In genomic region chr19:51207747-51208146, GRCh38 we compare ENCODE assay signal across 30 cellular contexts. TPM values are rescaled to one million over a fixed set of nuclear protein-coding genes. Genes with fewer than 3 reads are reported as not detected.
"Had no signal": no experiment of that assay in that cellular context is flagged by ENCODE, and none has a peak within 500 bp of the region (broad histone marks: within the 10 kb centered on the region; RNA-seq: fewer than 3 reads in every experiment).

No MANE protein-coding gene starts in this region.

- H3K9me3 ChIP-seq: breast epithelium, right atrium auricular region, testis, transverse colon had no signal

- H3K27ac ChIP-seq: breast epithelium, parathyroid adenoma, right atrium auricular region, testis, transverse colon had no signal

- H2AFZ ChIP-seq: parathyroid adenoma had no signal

- ATAC-seq: activated T-cell treated with anti-CD3 and anti-CD28 coated beads, Interleukin-2, amount 50 U/mL, for 4 hours; activated T-helper 17 cell treated with anti-CD3 and anti-CD28 coated beads, Interleukin-2, amount 50 U/mL, for 72 hours; esophagus mucosa; left colon; naive thymus-derived CD4-positive, alpha-beta T cell had no signal

- H3K4me3 Mint-ChIP-seq: activated T-cell treated with anti-CD3 and anti-CD28 coated beads, Interleukin-2, amount 50 U/mL, for 4 hours; activated T-helper 17 cell treated with anti-CD3 and anti-CD28 coated beads, Interleukin-2, amount 50 U/mL, for 72 hours; endodermal cell; mesothelial cell of epicardium; naive thymus-derived CD4-positive, alpha-beta T cell; T-helper 2 cell treated with Interferon-gamma antibody and Interleukin-4, amounts not matched to agents 5 μg/mL and 100 μg/mL, for 36 hours had no signal

- H3K4me1 Mint-ChIP-seq: activated T-helper 17 cell treated with anti-CD3 and anti-CD28 coated beads, Interleukin-2, amount 50 U/mL, for 72 hours; endodermal cell; mesothelial cell of epicardium had no signal

- H3K79me2 ChIP-seq: parathyroid adenoma had no signal

- H3K36me3 Mint-ChIP-seq: activated naive CD4-positive, alpha-beta T cell treated with anti-CD3 and anti-CD28 coated beads, Interleukin-2, amount 50 U/mL, for 72 hours; mesothelial cell of epicardium; naive thymus-derived CD4-positive, alpha-beta T cell had no signal

- H3K4me3 ChIP-seq: breast epithelium, right atrium auricular region, testis, transverse colon had no signal

- H3K36me3 ChIP-seq: breast epithelium, right atrium auricular region, transverse colon had no signal

- H3K9me3 Mint-ChIP-seq: activated naive CD4-positive, alpha-beta T cell treated with anti-CD3 and anti-CD28 coated beads, Interleukin-2, amount 50 U/mL, for 72 hours; activated T-cell treated with anti-CD3 and anti-CD28 coated beads, Interleukin-2, amount 50 U/mL, for 4 hours; activated T-helper 17 cell treated with anti-CD3 and anti-CD28 coated beads, Interleukin-2, amount 50 U/mL, for 72 hours; endodermal cell; mesothelial cell of epicardium; naive thymus-derived CD4-positive, alpha-beta T cell; T-helper 2 cell treated with Interferon-gamma antibody and Interleukin-4, amounts not matched to agents 5 μg/mL and 100 μg/mL, for 36 hours had no signal

- H3K27me3 ChIP-seq: breast epithelium, right atrium auricular region, testis, transverse colon had no signal

- H3K4me1 ChIP-seq: breast epithelium, parathyroid adenoma, right atrium auricular region, testis, transverse colon had no signal

- DNase-seq: activated CD4-positive, alpha-beta T cell treated with anti-CD3 and anti-CD28 coated beads for 48 hours; activated CD4-positive, alpha-beta T cell treated with anti-CD3 and anti-CD28 coated beads, Interleukin-2, amount 50 U/mL, for 48 hours; activated CD8-positive, alpha-beta memory T cell treated with anti-CD3 and anti-CD28 coated beads for 24 hours; activated CD8-positive, alpha-beta memory T cell treated with anti-CD3 and anti-CD28 coated beads, Interleukin-2, amount 50 U/mL, for 48 hours; activated T-cell treated with anti-CD3 and anti-CD28 coated beads, Interleukin-2, amount 50 U/mL, for 4 hours; central memory CD4-positive, alpha-beta T cell; endodermal cell; foreskin fibroblast; hippocampal formation; left colon; naive thymus-derived CD4-positive, alpha-beta T cell; stimulated activated CD4-positive, alpha-beta T cell treated with anti-CD3 and anti-CD28 coated beads, Interleukin-15, amount 100 ng/mL, for 24 hours; stimulated activated CD4-positive, alpha-beta T cell treated with anti-CD3 and anti-CD28 coated beads, Interleukin-2, amount 100 ng/mL, for 24 hours; stimulated activated naive CD4-positive, alpha-beta T cell treated with Interleukin-2 at 50 U/mL for 16 hours; T-helper 1 cell; testis; transverse colon had no signal

- FAIRE-seq: keratinocyte had no signal

- H3K9ac ChIP-seq: parathyroid adenoma had no signal

- H3K27ac Mint-ChIP-seq: activated naive CD4-positive, alpha-beta T cell treated with anti-CD3 and anti-CD28 coated beads, Interleukin-2, amount 50 U/mL, for 72 hours; activated T-helper 17 cell treated with anti-CD3 and anti-CD28 coated beads, Interleukin-2, amount 50 U/mL, for 72 hours; endodermal cell; mesothelial cell of epicardium; naive thymus-derived CD4-positive, alpha-beta T cell; T-helper 2 cell treated with Interferon-gamma antibody and Interleukin-4, amounts not matched to agents 5 μg/mL and 100 μg/mL, for 36 hours had no signal

RNA-seq across cellular contexts. Expression of gene CD33, which starts 17.1 kb away (rescaled TPM):
- total RNA-seq: endodermal cell, mesothelial cell of epicardium, pulmonary artery endothelial cell had no signal
- polyA plus RNA-seq: naive thymus-derived CD4-positive, alpha-beta T cell; neural cell had no signal

RNA-seq across cellular contexts. Expression of gene SIGLECL1, which starts 43.1 kb away (rescaled TPM):
- total RNA-seq: activated naive CD4-positive, alpha-beta T cell treated with anti-CD3 and anti-CD28 coated beads, Interleukin-2, amount 50 U/mL, for 72 hours; activated T-cell treated with anti-CD3 and anti-CD28 coated beads, Interleukin-2, amount 50 U/mL, for 4 hours; breast epithelium; endodermal cell; esophagus mucosa; left colon; lower leg skin; mesothelial cell of epicardium; naive thymus-derived CD4-positive, alpha-beta T cell; pulmonary artery endothelial cell; right atrium auricular region; transverse colon; urinary bladder had no signal
- polyA plus RNA-seq: keratinocyte; naive thymus-derived CD4-positive, alpha-beta T cell; neural cell; urinary bladder had no signal
